In genomic region chr20:61251529-61252393, GRCh38 we compare ENCODE assay signal across 11 cellular contexts. TPM values are rescaled to one million over a fixed set of nuclear protein-coding genes. Genes with fewer than 3 reads are reported as not detected.
DNase-seq lines count a peak whose midpoint lies in the region; ATAC-seq and TF ChIP-seq lines count a peak whose summit lies in the region.
"Had no signal": no experiment of that assay in that cellular context is flagged by ENCODE, and none has a peak within 500 bp of the region (broad histone marks: within the 10 kb centered on the region; RNA-seq: fewer than 3 reads in every experiment).

Gene CDH4 (plus strand): TSS chr20:61252261.

- POLR2A ChIA-PET in SK-N-SH (lab: Yijun Ruan, JAX), result no interaction called here

- no peak within 1 kb of the TSS for H3K27ac ChIP-seq in SK-N-SH (ENCODE audit: low read depth in 2 of 2, low read length in 1 of 2)
- H3K27ac ChIP-seq: thoracic aorta had no signal

- H3K4me2 ChIP-seq in SK-N-SH, result no peak within 1 kb of the TSS

- H3K9me3 Mint-ChIP-seq in stimulated activated naive CD8-positive, alpha-beta T cell treated with anti-CD3 and anti-CD28 coated beads, Interleukin-15, amount 100 ng/mL, for 72 hours, result no peaks in the 10 kb centered on the region
- H3K9me3 Mint-ChIP-seq: activated B cell treated with CpG ODN at 0.5 μM for 24 hours; CD4-positive, alpha-beta T cell had no signal

- ATAC-seq in SK-N-SH treated with all-trans-retinoic acid at 6 μM for 48 hours (no peak), HG03108 (IDR thresholded peaks at IDR 0.05; ENCODE audit: unreplicated experiment) (no peak)
- ATAC-seq in stimulated activated naive CD8-positive, alpha-beta T cell treated with anti-CD3 and anti-CD28 coated beads, Interleukin-15, amount 100 ng/mL, for 72 hours, result no peak

- no peak for TF ChIP-seq CTCF in SK-N-SH (IDR thresholded peaks at IDR 0.05)

- no peak within 1 kb of the TSS for H3K4me3 ChIP-seq in SK-N-SH (ENCODE audit: low read depth in 2 of 2, low read length in 1 of 2)
- peak within 1 kb of the TSS; percentile 78 for H3K4me3 ChIP-seq in adipocyte (ENCODE audit: low read length)
- H3K4me3 ChIP-seq in iPS-11a (ENCODE audit: low read depth, low read length), result peak within 1 kb of the TSS; percentile 43
- H3K4me3 ChIP-seq: thoracic aorta had no signal

- H4K20me1 ChIP-seq in SK-N-SH (ENCODE audit: insufficient read depth), result no peaks in the 10 kb centered on the region

- no peak within 1 kb of the TSS for H3K9ac ChIP-seq in SK-N-SH
- H3K9ac ChIP-seq in adipocyte (ENCODE audit: low read length), result no peak within 1 kb of the TSS

- H3K4me1 ChIP-seq in SK-N-SH (ENCODE audit: control insufficient read depth in 1 of 2, insufficient read depth in 2 of 2, low read depth in 1 of 2, low read length in 1 of 2), result no peaks in the 10 kb centered on the region
- peaks cover 5% of the 10 kb centered on the region for H3K4me1 ChIP-seq in adipocyte (ENCODE audit: control insufficient read depth, insufficient read depth, low read length)

- no peak within 1 kb of the TSS for H2AFZ ChIP-seq in SK-N-SH (ENCODE audit: low read depth)

- H3K36me3 ChIP-seq in SK-N-SH (replicated peaks in 1 of 2; ENCODE audit: control insufficient read depth in 1 of 2, insufficient read depth in 2 of 2, low read length in 1 of 2) (no peaks in the 10 kb centered on the region), adipocyte (ENCODE audit: control insufficient read depth, insufficient read depth, low read length, severe bottlenecking) (no peaks in the 10 kb centered on the region)
- H3K36me3 ChIP-seq: thoracic aorta had no signal

- H3F3A ChIP-seq in SK-N-SH (replicated peaks; ENCODE audit: insufficient read depth), result no peaks in the 10 kb centered on the region

- no peaks in the 10 kb centered on the region for H3K4me1 Mint-ChIP-seq in stimulated activated naive CD8-positive, alpha-beta T cell treated with anti-CD3 and anti-CD28 coated beads, Interleukin-15, amount 100 ng/mL, for 72 hours

- no peaks in the 10 kb centered on the region for H3K9me3 ChIP-seq in SK-N-SH
- H3K9me3 ChIP-seq in adipocyte (ENCODE audit: control insufficient read depth, low read length), result no peaks in the 10 kb centered on the region
- H3K9me3 ChIP-seq: thoracic aorta had no signal

- no peak within 1 kb of the TSS for H3K27ac Mint-ChIP-seq in stimulated activated naive CD8-positive, alpha-beta T cell treated with anti-CD3 and anti-CD28 coated beads, Interleukin-15, amount 100 ng/mL, for 72 hours
- H3K27ac Mint-ChIP-seq: activated B cell treated with CpG ODN at 0.5 μM for 24 hours; CD4-positive, alpha-beta T cell had no signal

- TF ChIP-seq RAD21 in SK-N-SH (IDR thresholded peaks at IDR 0.05; ENCODE audit: low read length), result no peak

- H3K27me3 Mint-ChIP-seq in stimulated activated naive CD8-positive, alpha-beta T cell treated with anti-CD3 and anti-CD28 coated beads, Interleukin-15, amount 100 ng/mL, for 72 hours, result peaks cover 77% of the 10 kb centered on the region

- no peaks in the 10 kb centered on the region for H3K9me2 ChIP-seq in SK-N-SH

- DNase-seq in SK-N-SH (peak; percentile 63), adipocyte (ENCODE audit: low read depth) (peak; percentile 23), NCI-H1092 treated with DMSO at 0.1 percent for 48 hours (lab: John Stamatoyannopoulos, UW) (no peak), NK-92 (lab: John Stamatoyannopoulos, UW; ENCODE audit: unreplicated experiment) (no peak)
- DNase-seq in stimulated activated naive CD8-positive, alpha-beta T cell treated with anti-CD3 and anti-CD28 coated beads, Interleukin-15, amount 100 ng/mL, for 72 hours, result no peak
- DNase-seq: activated B cell treated with CpG ODN at 0.5 μM for 24 hours; CD4-positive, alpha-beta T cell had no signal

- TF ChIP-seq EP300 in SK-N-SH (IDR thresholded peaks at IDR 0.05; ENCODE audit: borderline replicate concordance in 1 of 2, low read depth in 1 of 2, low read length in 1 of 2), result no peak

- 23% methylated on average over 18 of the region's 78 CpGs for WGBS in SK-N-SH (ENCODE audit: low lambda C conversion rate)

- H3K27me3 ChIP-seq in SK-N-SH (ENCODE audit: insufficient read depth), result no peaks in the 10 kb centered on the region
- H3K27me3 ChIP-seq in adipocyte (replicated peaks; ENCODE audit: control insufficient read depth, insufficient read depth, low read length), result peaks cover 46% of the 10 kb centered on the region

- no peaks in the 10 kb centered on the region for H3K79me2 ChIP-seq in SK-N-SH (ENCODE audit: insufficient read depth)

- CTCF ChIA-PET in SK-N-SH (lab: Yijun Ruan, JAX), result interaction anchor here (0.8 to 5.0 kb wide), 4 partner anchors 10 to 22 kb away, joined by 3 to 25 read pairs (median 18); no protein-coding TSS in a partner anchor

- H3K4me3 Mint-ChIP-seq in stimulated activated naive CD8-positive, alpha-beta T cell treated with anti-CD3 and anti-CD28 coated beads, Interleukin-15, amount 100 ng/mL, for 72 hours, result peak within 1 kb of the TSS; percentile 15 to 64
- H3K4me3 Mint-ChIP-seq: activated B cell treated with CpG ODN at 0.5 μM for 24 hours; CD4-positive, alpha-beta T cell had no signal

TF ChIP-seq in SK-N-SH, 30 proteins besides CTCF, POLR2A, EP300 and RAD21 (continues in another document):
- no peak for TF ChIP-seq TCF12 (IDR thresholded peaks at IDR 0.05)
- TF ChIP-seq FOXM1 (IDR thresholded peaks at IDR 0.05; ENCODE audit: low read depth), result no peak
- TF ChIP-seq IRF3 (IDR thresholded peaks at IDR 0.05; ENCODE audit: low read depth, low read length), result no peak
- no peak for TF ChIP-seq YY1 (IDR thresholded peaks at IDR 0.05; ENCODE audit: low read depth)
- TF ChIP-seq POLR2AphosphoS5 (IDR thresholded peaks at IDR 0.05; ENCODE audit: low read depth, low read length), result no peak

TF ChIP-seq in SK-N-SH treated with all-trans-retinoic acid at 6 μM for 48 hours, 23 proteins besides CTCF, POLR2A, EP300 and RAD21 (continues in another document):
- TF ChIP-seq RARB (CRISPR knock-in tag; IDR thresholded peaks at IDR 0.05) (no peak), CSDC2 (CRISPR knock-in tag; IDR thresholded peaks at IDR 0.05) (no peak), ZNF70 (CRISPR knock-in tag; IDR thresholded peaks at IDR 0.05) (no peak), BACH2 (CRISPR knock-in tag; IDR thresholded peaks at IDR 0.05; ENCODE audit: borderline replicate concordance) (no peak), POU6F1 (CRISPR knock-in tag; IDR thresholded peaks at IDR 0.05; ENCODE audit: borderline replicate concordance, low read depth) (no peak), PATZ1 (CRISPR knock-in tag; IDR thresholded peaks at IDR 0.05; ENCODE audit: borderline replicate concordance) (no peak), CSRNP3 (CRISPR knock-in tag; IDR thresholded peaks at IDR 0.05) (no peak), ZC3H10 (CRISPR knock-in tag; IDR thresholded peaks at IDR 0.05) (no peak), OSR1 (CRISPR knock-in tag; IDR thresholded peaks at IDR 0.05) (no peak), ARNTL (CRISPR knock-in tag; IDR thresholded peaks at IDR 0.05; ENCODE audit: borderline replicate concordance, low read depth) (no peak), ZNF565 (CRISPR knock-in tag; conservative IDR thresholded peaks at IDR 0.05; ENCODE audit: low read depth) (no peak)

RNA-seq across cellular contexts. Expression of gene CDH4, which starts in this region (rescaled TPM):
- not detected in 2 replicates for polyA plus RNA-seq in SK-N-SH (2012; rRNA removed)
- polyA plus RNA-seq in SK-N-SH (2012; cell fraction: cytosol; rRNA removed), result not detected in 2 replicates
- not detected in 2 replicates for polyA plus RNA-seq in SK-N-SH (2012; cell fraction: nucleus; rRNA removed)

Comparison
In these comparisons a context has a peak if more than half of its experiments do, and no peak if none do; other contexts are left out.
1. Peak in DNase-seq in SK-N-SH; RNA of the gene not detected or under 1 TPM.
2. H3K4me3 ChIP-seq: peak in adipocyte (single experiment) and iPS-11a (single experiment); none in SK-N-SH (0 of 2).